ENCODE assay signal across 8 cellular contexts in the genomic region with DNA sequence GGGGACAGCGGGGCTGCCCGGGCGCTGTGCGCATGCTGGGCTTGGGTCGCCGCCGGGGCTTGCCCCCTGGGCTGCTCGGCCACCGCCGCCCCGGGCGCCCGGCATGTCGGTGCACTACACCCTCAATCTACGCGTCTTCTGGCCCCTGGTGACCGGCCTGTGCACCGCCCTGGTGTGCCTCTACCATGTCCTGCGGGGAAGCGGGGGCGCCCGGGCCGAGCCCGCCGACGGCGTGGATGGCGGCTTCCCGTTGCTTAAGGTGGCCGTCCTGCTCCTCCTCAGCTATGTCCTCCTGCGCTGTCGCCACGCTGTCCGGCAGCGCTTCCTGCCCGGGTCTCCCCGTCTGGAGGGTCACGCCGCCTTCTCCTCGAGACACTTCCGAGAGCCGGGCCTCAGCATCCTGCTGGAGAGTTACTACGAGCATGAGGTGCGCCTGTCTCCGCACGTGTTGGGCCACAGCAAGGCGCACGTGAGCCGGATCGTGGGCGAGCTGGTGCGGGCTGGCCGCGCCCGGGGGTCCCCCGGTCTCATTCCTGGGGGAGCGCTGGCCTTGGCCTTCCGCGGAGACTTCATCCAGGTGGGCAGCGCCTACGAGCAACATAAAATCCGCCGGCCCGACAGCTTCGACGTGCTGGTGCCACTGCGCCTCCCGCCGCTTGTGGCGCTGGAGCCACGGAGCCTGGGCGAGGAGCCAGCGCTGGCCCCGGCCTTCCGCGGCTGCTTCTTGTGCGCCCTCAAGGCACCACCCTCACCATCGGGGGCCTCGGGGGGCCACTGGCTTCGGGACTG. TPM values are rescaled to one million over a fixed set of nuclear protein-coding genes. Genes with fewer than 3 reads are reported as not detected.
DNase-seq lines count a peak whose midpoint lies in the region; FAIRE-seq and TF ChIP-seq lines count a peak whose summit lies in the region.

No MANE protein-coding gene starts in this region.

- no peak overlapping the region for H2BK5ac ChIP-seq in mesendoderm (ENCODE audit: low read length)

- H3K27me3 ChIP-seq in endodermal cell (ENCODE audit: control insufficient read depth, insufficient read depth, low read length, poor library complexity, severe bottlenecking) (no peaks in the 10 kb centered on the region), mesendoderm (ENCODE audit: insufficient read depth, low read length, poor library complexity) (no peaks in the 10 kb centered on the region), MM.1S (replicated peaks; ENCODE audit: insufficient read depth, low read length) (no peaks in the 10 kb centered on the region)

- no peak for TF ChIP-seq POLR2A in GM12892 (IDR thresholded peaks at IDR 0.05; ENCODE audit: low read depth, low read length)

- H3K4me3 Mint-ChIP-seq in endodermal cell, result peak overlapping the region; percentile 57

- H3F3A ChIP-seq in MM.1S (ENCODE audit: insufficient read depth, low read length), result no peaks in the 10 kb centered on the region

- H4K5ac ChIP-seq in mesendoderm (ENCODE audit: low read length), result no peak overlapping the region

- H3K18ac ChIP-seq in mesendoderm (ENCODE audit: low read length), result peak overlapping the region; percentile 75

- FAIRE-seq in GM12892 (lab: Jason Lieb, UNC) (no peak), urothelium cell line (lab: Jason Lieb, UNC) (no peak)

- CTCF ChIA-PET in RWPE1 (lab: Yijun Ruan, JAX), result interaction anchor here (0.6 to 1.0 kb wide), 5 partner anchors 12 to 128 kb away, joined by 3 to 6 read pairs (median 4); no protein-coding TSS in a partner anchor

- no peaks in the 10 kb centered on the region for H3K9me2 ChIP-seq in MM.1S (replicated peaks; ENCODE audit: insufficient read depth, low read length)

- peak overlapping the region; percentile 95 for H4K8ac ChIP-seq in mesendoderm (ENCODE audit: low read depth, low read length)

- peak overlapping the region; percentile 87 for H3K56ac ChIP-seq in mesendoderm (ENCODE audit: low read length)

- H3K4me1 ChIP-seq in endodermal cell (ENCODE audit: control insufficient read depth, insufficient read depth, low read length), result peaks cover 20% of the 10 kb centered on the region
- H3K4me1 ChIP-seq in mesendoderm (ENCODE audit: control insufficient read depth, low read depth, low read length), result peaks cover 4% of the 10 kb centered on the region
- H3K4me1 ChIP-seq in MM.1S (ENCODE audit: low read length), result no peaks in the 10 kb centered on the region

- peaks cover 26% of the 10 kb centered on the region for H3K4me1 Mint-ChIP-seq in endodermal cell

- POLR2A ChIA-PET in RWPE1 (lab: Yijun Ruan, JAX; ENCODE audit: low non-redundant PET), result interaction anchor here (0.9 to 1.4 kb wide), 2 partner anchors 23 to 24 kb away, joined by 3 to 4 read pairs; no protein-coding TSS in a partner anchor

- no peak overlapping the region for H2BK120ac ChIP-seq in mesendoderm (ENCODE audit: low read depth, low read length)

- H2BK15ac ChIP-seq in mesendoderm (replicated peaks; ENCODE audit: low read depth), result no peak overlapping the region

- no peak overlapping the region for H3K23ac ChIP-seq in mesendoderm (ENCODE audit: low read length)

- H3K27me3 Mint-ChIP-seq in endodermal cell (ENCODE audit: insufficient read depth), result peaks cover 7% of the 10 kb centered on the region

- H3K36me3 ChIP-seq in endodermal cell (ENCODE audit: control insufficient read depth, insufficient read depth, low read length) (peaks cover 8% of the 10 kb centered on the region), mesendoderm (ENCODE audit: control insufficient read depth, insufficient read depth, low read length) (no peaks in the 10 kb centered on the region), MM.1S (replicated peaks; ENCODE audit: insufficient read depth, low read length) (no peaks in the 10 kb centered on the region)

- H3K79me2 ChIP-seq in mesendoderm (ENCODE audit: control insufficient read depth, insufficient read depth, low read length) (no peaks in the 10 kb centered on the region), MM.1S (ENCODE audit: low read length) (no peaks in the 10 kb centered on the region)

- peak overlapping the region; percentile 60 for H3K4ac ChIP-seq in mesendoderm (ENCODE audit: low read depth, low read length)

- TF ChIP-seq CTCF in 22Rv1 (IDR thresholded peaks at IDR 0.05), result no peak
- peak; percentile 46 for TF ChIP-seq CTCF in RWPE1 (conservative IDR thresholded peaks at IDR 0.05; ENCODE audit: low read depth)
- TF ChIP-seq CTCF in endodermal cell (conservative IDR thresholded peaks at IDR 0.05), result no peak
- TF ChIP-seq CTCF in MM.1S (IDR thresholded peaks at IDR 0.05; ENCODE audit: low read length), result no peak

- H3K9me3 ChIP-seq in endodermal cell (ENCODE audit: control insufficient read depth, low read length) (no peaks in the 10 kb centered on the region), MM.1S (replicated peaks; ENCODE audit: insufficient read depth, low read length) (no peaks in the 10 kb centered on the region)

- H3K27ac ChIP-seq in 22Rv1 (peak overlapping the region; percentile 65), RWPE1 (peak overlapping the region; percentile 91), endodermal cell (ENCODE audit: low read depth, low read length) (no peak overlapping the region), mesendoderm (ENCODE audit: low read depth, low read length) (peak overlapping the region; percentile 40), MM.1S (ENCODE audit: low read length) (no peak overlapping the region)

- no peak overlapping the region for H2AK5ac ChIP-seq in mesendoderm (ENCODE audit: low read length)

- 55 to 66% methylated on average over 50 to 80 of the region's 80 CpGs for WGBS in endodermal cell (ENCODE audit: insufficient coverage in 1 of 2, insufficient read length in 1 of 2), 2 experiments
- WGBS in mesendoderm (ENCODE audit: extremely low coverage, insufficient coverage, low lambda C conversion rate), result no CpG with 5 or more reads among the region's 80 CpGs

- peaks cover 5% of the 10 kb centered on the region for H3K36me3 Mint-ChIP-seq in endodermal cell (ENCODE audit: low read depth)

- no peak overlapping the region for H3K27ac Mint-ChIP-seq in endodermal cell

- H3K4me3 ChIP-seq in endodermal cell (ENCODE audit: low read length), result peak overlapping the region; percentile 75
- peak overlapping the region; percentile 50 for H3K4me3 ChIP-seq in mesendoderm (ENCODE audit: low read length)
- H3K4me3 ChIP-seq in MM.1S (ENCODE audit: low read length), result no peak overlapping the region

- no peaks in the 10 kb centered on the region for H3K9me3 Mint-ChIP-seq in endodermal cell

- peak; percentile 43 for DNase-seq in GM12892 (ENCODE audit: insufficient read length)
- peak; percentile 61 for DNase-seq in RWPE1 (ENCODE audit: low spot score)
- DNase-seq in endodermal cell, result peak; percentile 87
- peak; percentile 85 for DNase-seq in mesendoderm
- DNase-seq in urothelium cell line (ENCODE audit: low spot score), result peak; percentile 64
- no peak for DNase-seq in MM.1S
- DNase-seq in NCI-H526 treated with DMSO at 0.1 percent for 48 hours (lab: John Stamatoyannopoulos, UW), result no peak

- no peaks in the 10 kb centered on the region for H4K20me1 ChIP-seq in MM.1S (ENCODE audit: insufficient read depth, low read length)

- peak overlapping the region; percentile 24 for H3K4me2 ChIP-seq in mesendoderm (ENCODE audit: low read length)
- no peak overlapping the region for H3K4me2 ChIP-seq in MM.1S (ENCODE audit: low read depth, low read length)

- H2AFZ ChIP-seq in MM.1S (ENCODE audit: low read length), result no peak overlapping the region

- no peaks in the 10 kb centered on the region for H3K79me1 ChIP-seq in mesendoderm (ENCODE audit: low read length)

- H3K9ac ChIP-seq in endodermal cell (ENCODE audit: extremely low read depth, low read length, poor library complexity, severe bottlenecking) (peak overlapping the region; percentile 44), mesendoderm (ENCODE audit: low read length) (peak overlapping the region; percentile 80), MM.1S (ENCODE audit: low read length) (no peak overlapping the region)

RNA-seq across cellular contexts. Expression of a gene that starts 0.8 kb away (rescaled TPM):
- polyA plus RNA-seq in GM12892 (2012; ENCODE audit: missing spikeins), result 1.7 TPM
- 10 to 100 TPM; 13.4 to 19.3 TPM for total RNA-seq in endodermal cell
- polyA plus RNA-seq in endodermal cell (2013, experiment 1 of 2), result 5.7 TPM
- 5.9 TPM for polyA plus RNA-seq in endodermal cell (2013, experiment 2 of 2)
- 2.3 TPM for polyA plus RNA-seq in mesendoderm (2013, experiment 1 of 2)
- 2.5 TPM for polyA plus RNA-seq in mesendoderm (2013, experiment 2 of 2)

RNA-seq across cellular contexts. Expression of a gene that starts 47.1 kb away (rescaled TPM):
- 11.4 TPM for polyA plus RNA-seq in GM12892 (2012; ENCODE audit: missing spikeins)
- 10 to 100 TPM; 20.4 to 22.0 TPM for total RNA-seq in endodermal cell
- polyA plus RNA-seq in endodermal cell (2013, experiment 1 of 2), result 21.0 TPM
- polyA plus RNA-seq in endodermal cell (2013, experiment 2 of 2), result 21.9 TPM
- 12.6 TPM for polyA plus RNA-seq in mesendoderm (2013, experiment 1 of 2)
- 12.3 TPM for polyA plus RNA-seq in mesendoderm (2013, experiment 2 of 2)

RNA-seq across cellular contexts. Expression of a gene that starts 53.5 kb away (rescaled TPM):
- polyA plus RNA-seq in GM12892 (2012; ENCODE audit: missing spikeins), result 6.9 TPM
- 10 to 100 TPM; 11.2 to 11.5 TPM for total RNA-seq in endodermal cell
- polyA plus RNA-seq in endodermal cell (2013, experiment 1 of 2), result 7.0 TPM
- polyA plus RNA-seq in endodermal cell (2013, experiment 2 of 2), result 7.9 TPM
- polyA plus RNA-seq in mesendoderm (2013, experiment 1 of 2), result 3.4 TPM
- polyA plus RNA-seq in mesendoderm (2013, experiment 2 of 2), result 3.3 TPM

Comparison
In these comparisons a context has a peak if more than half of its experiments do, and no peak if none do; other contexts are left out.
1. H3K27ac ChIP-seq: peak in 22Rv1 (single experiment), RWPE1 (single experiment) and mesendoderm (single experiment); none in endodermal cell (single experiment) and MM.1S (single experiment).
2. DNase-seq: peak in GM12892 (single experiment), RWPE1 (single experiment), endodermal cell (single experiment), mesendoderm (single experiment) and urothelium cell line (single experiment); none in MM.1S (single experiment) and NCI-H526 treated with DMSO at 0.1 percent for 48 hours (single experiment).